Comparison of ENCODE assay signal across 8 cellular contexts in genomic region chr7:65007036-65007435, GRCh38. TPM values are rescaled to one million over a fixed set of nuclear protein-coding genes. Genes with fewer than 3 reads are reported as not detected.
DNase-seq lines count a peak whose midpoint lies in the region; ATAC-seq and TF ChIP-seq lines count a peak whose summit lies in the region.
"Not testable (repeated sequence)": the region's sequence is repeated elsewhere in the genome, so short reads cannot be mapped to it uniquely, and the experiment has no call there.

No MANE protein-coding gene starts in this region.

- not testable (repeated sequence) for H3K4me1 ChIP-seq in ES-I3 (ENCODE audit: insufficient read depth, low read length); MM.1S (ENCODE audit: low read length); endodermal cell (ENCODE audit: control insufficient read depth, insufficient read depth, low read length); prostate gland (replicated peaks)
- H3K4me1 ChIP-seq in lower lobe of right lung (peaks cover 27% of the 10 kb centered on the region), vagina (peaks cover 43% of the 10 kb centered on the region)

- H3K4me1 Mint-ChIP-seq in activated naive CD4-positive, alpha-beta T cell treated with anti-CD3 and anti-CD28 coated beads, Interleukin-2, amount 10 ng/mL, durations not matched to agents 7 days and 5 days, result peaks cover 29% of the 10 kb centered on the region
- H3K4me1 Mint-ChIP-seq in endodermal cell, result peaks cover 18% of the 10 kb centered on the region

- peak; percentile 44 to 47 for ATAC-seq in lower lobe of right lung

- not testable (repeated sequence) for TF ChIP-seq CTCF in MM.1S (IDR thresholded peaks at IDR 0.05; ENCODE audit: low read length); endodermal cell (conservative IDR thresholded peaks at IDR 0.05); lower lobe of right lung (IDR thresholded peaks at IDR 0.05); prostate gland (IDR thresholded peaks at IDR 0.05); vagina (IDR thresholded peaks at IDR 0.05)

- H3K9me3 ChIP-seq in ES-I3 (ENCODE audit: control insufficient read depth, insufficient read depth, low read length); MM.1S (replicated peaks; ENCODE audit: insufficient read depth, low read length); lower lobe of right lung; prostate gland; vagina: not testable (repeated sequence)
- peaks cover 12% of the 10 kb centered on the region for H3K9me3 ChIP-seq in endodermal cell (ENCODE audit: control insufficient read depth, low read length)

- H3K4me2 ChIP-seq in MM.1S (ENCODE audit: low read depth, low read length), result peak overlapping the region; percentile 18; the same call in 1 of the 2 replicates

- not testable (repeated sequence) for TF ChIP-seq POLR2A in prostate gland (IDR thresholded peaks at IDR 0.05); vagina (IDR thresholded peaks at IDR 0.05)

- WGBS in endodermal cell (ENCODE audit: insufficient coverage in 1 of 2, insufficient read length in 1 of 2), 2 experiments, result 78 to 100% methylated on average over 1 to 3 of the region's 4 CpGs
- WGBS in prostate gland, result 76% methylated on average over 4 of the region's 4 CpGs

- not testable (repeated sequence) for H3K9me2 ChIP-seq in MM.1S (replicated peaks; ENCODE audit: insufficient read depth, low read length)

- intact Hi-C loops in lower lobe of right lung (cut with DNase I); vagina (cut with DNase I): not testable (repeated sequence)
- intact Hi-C loops in prostate gland (cut with DNase I), result loop anchor here (2.0 kb wide), 1 partner anchor 212 kb away; the partner anchor contains the start of gene ZNF138

- not testable (repeated sequence) for H4K20me1 ChIP-seq in MM.1S (ENCODE audit: insufficient read depth, low read length)

- H3K9me3 Mint-ChIP-seq in activated naive CD4-positive, alpha-beta T cell treated with anti-CD3 and anti-CD28 coated beads, Interleukin-2, amount 10 ng/mL, durations not matched to agents 7 days and 5 days, result peaks cover 28% of the 10 kb centered on the region
- not testable (repeated sequence) for H3K9me3 Mint-ChIP-seq in endodermal cell

- CTCF ChIA-PET in activated naive CD4-positive, alpha-beta T cell treated with anti-CD3 and anti-CD28 coated beads, Interleukin-2, amount 10 ng/mL, durations not matched to agents 7 days and 5 days (lab: Charles Lee), result not testable (repeated sequence)

- not testable (repeated sequence) for H3F3A ChIP-seq in MM.1S (ENCODE audit: insufficient read depth, low read length)

- H3K27ac ChIP-seq in MM.1S (ENCODE audit: low read length) (peak overlapping the region; percentile 80; the same call in 1 of the 2 replicates), lower lobe of right lung (peak overlapping the region; percentile 90), prostate gland (peak overlapping the region; percentile 73 to 87), vagina (peak overlapping the region; percentile 75)
- not testable (repeated sequence) for H3K27ac ChIP-seq in endodermal cell (ENCODE audit: low read depth, low read length)

- DNase-seq in MM.1S; activated naive CD4-positive, alpha-beta T cell treated with anti-CD3 and anti-CD28 coated beads, Interleukin-2, amount 10 ng/mL, durations not matched to agents 7 days and 5 days; endodermal cell; lower lobe of right lung; prostate gland (ENCODE audit: low spot score); vagina (ENCODE audit: extremely low spot score in 2 of 2): not testable (repeated sequence)
- peak; percentile 31 for DNase-seq in SKM-1 (lab: John Stamatoyannopoulos, UW; ENCODE audit: unreplicated experiment)

- not testable (repeated sequence) for H3K27me3 ChIP-seq in MM.1S (replicated peaks; ENCODE audit: insufficient read depth, low read length); endodermal cell (ENCODE audit: control insufficient read depth, insufficient read depth, low read length, poor library complexity, severe bottlenecking); lower lobe of right lung (ENCODE audit: low read depth); prostate gland (replicated peaks; ENCODE audit: insufficient read depth); vagina

- H3K4me3 Mint-ChIP-seq in activated naive CD4-positive, alpha-beta T cell treated with anti-CD3 and anti-CD28 coated beads, Interleukin-2, amount 10 ng/mL, durations not matched to agents 7 days and 5 days, result peak overlapping the region; percentile 42
- peak overlapping the region; percentile 96 for H3K4me3 Mint-ChIP-seq in endodermal cell

- peaks cover 44% of the 10 kb centered on the region for H3K79me2 ChIP-seq in MM.1S (ENCODE audit: low read length)

- peak overlapping the region; percentile 95; the same call in 1 of the 2 replicates for H3K9ac ChIP-seq in ES-I3 (ENCODE audit: low read depth, low read length)
- H3K9ac ChIP-seq in MM.1S (ENCODE audit: low read length); endodermal cell (ENCODE audit: extremely low read depth, low read length, poor library complexity, severe bottlenecking): not testable (repeated sequence)

- H3K36me3 Mint-ChIP-seq in activated naive CD4-positive, alpha-beta T cell treated with anti-CD3 and anti-CD28 coated beads, Interleukin-2, amount 10 ng/mL, durations not matched to agents 7 days and 5 days, result peaks cover 36% of the 10 kb centered on the region
- peaks cover 23% of the 10 kb centered on the region for H3K36me3 Mint-ChIP-seq in endodermal cell (ENCODE audit: low read depth)

- H3K36me3 ChIP-seq in ES-I3 (ENCODE audit: insufficient read depth, low read length); MM.1S (replicated peaks; ENCODE audit: insufficient read depth, low read length); lower lobe of right lung; prostate gland; vagina: not testable (repeated sequence)
- H3K36me3 ChIP-seq in endodermal cell (ENCODE audit: control insufficient read depth, insufficient read depth, low read length), result peaks cover 19% of the 10 kb centered on the region

- H3K4me3 ChIP-seq in MM.1S (ENCODE audit: low read length) (peak overlapping the region; percentile 82; the same call in 1 of the 2 replicates), endodermal cell (ENCODE audit: low read length) (peak overlapping the region; percentile 87), lower lobe of right lung (peak overlapping the region; percentile 87), prostate gland (peak overlapping the region; percentile 66 to 75), vagina (peak overlapping the region; percentile 54 to 81)

- H3K27ac Mint-ChIP-seq in activated naive CD4-positive, alpha-beta T cell treated with anti-CD3 and anti-CD28 coated beads, Interleukin-2, amount 10 ng/mL, durations not matched to agents 7 days and 5 days, result peak overlapping the region; percentile 66
- H3K27ac Mint-ChIP-seq in endodermal cell, result peak overlapping the region; percentile 12

- peak overlapping the region; percentile 66 for H2AFZ ChIP-seq in MM.1S (ENCODE audit: low read length)

- not testable (repeated sequence) for H3K27me3 Mint-ChIP-seq in activated naive CD4-positive, alpha-beta T cell treated with anti-CD3 and anti-CD28 coated beads, Interleukin-2, amount 10 ng/mL, durations not matched to agents 7 days and 5 days; endodermal cell (ENCODE audit: insufficient read depth)

RNA-seq across cellular contexts. Expression of gene ERV3-1, which starts 0.5 kb away (rescaled TPM):
- total RNA-seq in endodermal cell, result 10 to 100 TPM; 38.2 to 44.6 TPM
- 32.7 TPM for polyA plus RNA-seq in endodermal cell (2013, experiment 1 of 2)
- 31.8 TPM for polyA plus RNA-seq in endodermal cell (2013, experiment 2 of 2)
- total RNA-seq in lower lobe of right lung, result 32.0 TPM
- total RNA-seq in prostate gland, result 10 to 100 TPM; 11.3 to 67.7 TPM
- 29.5 TPM for total RNA-seq in vagina

RNA-seq across cellular contexts. Expression of gene ZNF117, which starts 16.2 kb away (rescaled TPM):
- total RNA-seq in endodermal cell (10 to 100 TPM; 32.4 to 40.6 TPM), lower lobe of right lung (22.0 TPM), prostate gland (10 to 100 TPM in 1 of 2 donors, 1 to 10 TPM in 1; 6.1 to 26.8 TPM), vagina (18.2 TPM)
- 27.1 TPM for polyA plus RNA-seq in endodermal cell (2013, experiment 1 of 2)
- polyA plus RNA-seq in endodermal cell (2013, experiment 2 of 2), result 29.3 TPM
